ENCODE assay signal across 27 cellular contexts in genomic region chr15:54227569-54227968, GRCh38.
"Had no signal": no experiment of that assay in that cellular context is flagged by ENCODE, and none has a peak within 500 bp of the region (broad histone marks: within the 10 kb centered on the region; RNA-seq: fewer than 3 reads in every experiment).

No MANE protein-coding gene starts in this region.

- H3K4me1 ChIP-seq: parathyroid adenoma, psoas muscle, right lobe of liver, sigmoid colon, stomach, thyroid gland, tibial nerve, upper lobe of left lung, uterus had no signal

- DNase-seq: naive thymus-derived CD8-positive, alpha-beta T cell; nephron progenitor cell; occipital lobe; ovary; right lobe of liver; sigmoid colon; small intestine; stimulated activated CD4-positive, alpha-beta T cell treated with anti-CD3 and anti-CD28 coated beads, Interleukin-15, amount 100 ng/mL, for 24 hours; stimulated activated CD4-positive, alpha-beta T cell treated with anti-CD3 and anti-CD28 coated beads, Interleukin-2, amount 100 ng/mL, for 24 hours; stimulated activated CD4-positive, alpha-beta T cell treated with anti-CD3 and anti-CD28 coated beads, Interleukin-2, amount 100 ng/mL, for 48 hours; stimulated activated CD4-positive, alpha-beta T cell treated with anti-CD3 and anti-CD28 coated beads, Interleukin-4, amount 100 ng/mL, for 24 hours; stimulated activated naive B cell treated with anti-CD40 and anti-IgM and Interleukin-4, amounts not matched to agents 10 μg/mL and 1 μg/mL and 100 μg/mL, for 72 hours; stimulated activated naive CD4-positive, alpha-beta T cell treated with Interleukin-2 at 50 U/mL for 16 hours; stomach; thyroid gland; trophoblast cell; uterus had no signal

- H2AFZ ChIP-seq: parathyroid adenoma had no signal

- H3K27ac Mint-ChIP-seq: naive thymus-derived CD8-positive, alpha-beta T cell; natural killer cell treated with Interleukin-12 subunit alpha and Interleukin-12 subunit beta and Interleukin-15 and Interleukin-18, amount 100 ng/mL, for 72 hours; nephron progenitor cell; progenitor cell of endocrine pancreas; stimulated activated effector memory CD8-positive, alpha-beta T cell treated with anti-CD3 and anti-CD28 coated beads, Interleukin-12 subunit alpha, Interleukin-12 subunit beta, amount 100 ng/mL, for 72 hours; stimulated activated naive B cell treated with anti-CD40 and anti-IgM and Interleukin-4, amounts not matched to agents 10 μg/mL and 1 μg/mL and 100 μg/mL, for 72 hours; stimulated activated naive CD8-positive, alpha-beta T cell treated with anti-CD3 and anti-CD28 coated beads, Interleukin-15, Interleukin-2, amounts not matched to agents 100 ng/mL and 50 ng/mL, for 24 hours had no signal

- H3K27ac ChIP-seq: ovary, parathyroid adenoma, psoas muscle, right lobe of liver, sigmoid colon, stomach, thoracic aorta, thyroid gland, tibial nerve, upper lobe of left lung, uterus had no signal

- H3K27me3 ChIP-seq: ovary, right lobe of liver, sigmoid colon, stomach, thyroid gland, tibial nerve, upper lobe of left lung, uterus had no signal

- H3K36me3 ChIP-seq: ovary, right lobe of liver, sigmoid colon, stomach, thoracic aorta, thyroid gland, tibial nerve, upper lobe of left lung, uterus had no signal

- H3K9ac ChIP-seq: parathyroid adenoma had no signal

- H3K36me3 Mint-ChIP-seq: stimulated activated effector memory CD8-positive, alpha-beta T cell treated with anti-CD3 and anti-CD28 coated beads, Interleukin-12 subunit alpha, Interleukin-12 subunit beta, amount 100 ng/mL, for 72 hours; stimulated activated naive B cell treated with anti-CD40 and anti-IgM and Interleukin-4, amounts not matched to agents 10 μg/mL and 1 μg/mL and 100 μg/mL, for 72 hours had no signal

- H3K27me3 Mint-ChIP-seq: natural killer cell treated with Interleukin-12 subunit alpha and Interleukin-12 subunit beta and Interleukin-15 and Interleukin-18, amount 100 ng/mL, for 72 hours; progenitor cell of endocrine pancreas; stimulated activated naive B cell treated with anti-CD40 and anti-IgM and Interleukin-4, amounts not matched to agents 10 μg/mL and 1 μg/mL and 100 μg/mL, for 72 hours; stimulated activated naive CD8-positive, alpha-beta T cell treated with anti-CD3 and anti-CD28 coated beads, Interleukin-15, Interleukin-2, amounts not matched to agents 100 ng/mL and 50 ng/mL, for 24 hours had no signal

- ATAC-seq: naive thymus-derived CD8-positive, alpha-beta T cell; psoas muscle; right lobe of liver; stimulated activated effector memory CD8-positive, alpha-beta T cell treated with anti-CD3 and anti-CD28 coated beads, Interleukin-12 subunit alpha, Interleukin-12 subunit beta, amount 100 ng/mL, for 72 hours; stimulated activated naive B cell treated with anti-CD40 and anti-IgM and Interleukin-4, amounts not matched to agents 10 μg/mL and 1 μg/mL and 100 μg/mL, for 72 hours had no signal

- H3K9me3 ChIP-seq: ovary, psoas muscle, right lobe of liver, thoracic aorta, thyroid gland, uterus had no signal

- H3K4me3 ChIP-seq: ovary, psoas muscle, right lobe of liver, sigmoid colon, stomach, thoracic aorta, thyroid gland, tibial nerve, upper lobe of left lung, uterus had no signal

- H3K4me1 Mint-ChIP-seq: naive thymus-derived CD8-positive, alpha-beta T cell; nephron progenitor cell; neural crest cell; stimulated activated effector memory CD8-positive, alpha-beta T cell treated with anti-CD3 and anti-CD28 coated beads, Interleukin-12 subunit alpha, Interleukin-12 subunit beta, amount 100 ng/mL, for 72 hours; stimulated activated naive B cell treated with anti-CD40 and anti-IgM and Interleukin-4, amounts not matched to agents 10 μg/mL and 1 μg/mL and 100 μg/mL, for 72 hours had no signal

- H3K4me3 Mint-ChIP-seq: naive thymus-derived CD8-positive, alpha-beta T cell; natural killer cell treated with Interleukin-12 subunit alpha and Interleukin-12 subunit beta and Interleukin-15 and Interleukin-18, amount 100 ng/mL, for 72 hours; nephron progenitor cell; neural crest cell; stimulated activated effector memory CD8-positive, alpha-beta T cell treated with anti-CD3 and anti-CD28 coated beads, Interleukin-12 subunit alpha, Interleukin-12 subunit beta, amount 100 ng/mL, for 72 hours; stimulated activated naive B cell treated with anti-CD40 and anti-IgM and Interleukin-4, amounts not matched to agents 10 μg/mL and 1 μg/mL and 100 μg/mL, for 72 hours; stimulated activated naive CD8-positive, alpha-beta T cell treated with anti-CD3 and anti-CD28 coated beads, Interleukin-15, Interleukin-2, amounts not matched to agents 100 ng/mL and 50 ng/mL, for 24 hours had no signal
